23 cellular contexts compared by ENCODE assay signal in the genomic region with DNA sequence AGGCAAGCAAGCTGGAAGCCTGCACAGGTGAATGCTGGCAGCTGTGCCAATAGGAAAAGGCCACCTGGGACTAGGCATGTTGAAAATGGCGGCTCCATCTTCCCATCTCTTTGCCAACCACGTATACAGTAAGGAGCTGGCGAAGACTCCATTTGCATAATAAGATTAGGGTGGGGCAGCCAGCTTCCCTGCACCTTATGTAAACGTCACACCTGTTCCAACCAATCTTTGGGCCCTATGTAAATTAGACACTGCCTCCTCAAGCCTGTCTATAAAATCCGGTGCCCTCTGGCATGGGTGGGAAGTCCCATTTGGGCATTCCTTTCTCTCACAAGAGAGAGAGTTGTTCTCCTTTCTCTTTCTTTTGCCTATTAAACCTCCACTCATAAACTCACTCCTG. TPM values are rescaled to one million over a fixed set of nuclear protein-coding genes. Genes with fewer than 3 reads are reported as not detected.
"Had no signal": no experiment of that assay in that cellular context is flagged by ENCODE, and none has a peak within 500 bp of the region (broad histone marks: within the 10 kb centered on the region; RNA-seq: fewer than 3 reads in every experiment).

No MANE protein-coding gene starts in this region.

- FAIRE-seq: endothelial cell of umbilical vein, keratinocyte had no signal

- H3K4me3 ChIP-seq: coronary artery, gastrocnemius medialis, lung, ovary, psoas muscle, skin epidermis, suprapubic skin, transverse colon, vagina had no signal

- ATAC-seq: gastrocnemius medialis; natural killer cell; psoas muscle; right cardiac atrium; stimulated activated naive CD8-positive, alpha-beta T cell treated with anti-CD3 and anti-CD28 coated beads, Interleukin-15, amount 100 ng/mL, for 72 hours had no signal

- DNase-seq: dermis blood vessel endothelial cell; effector memory CD4-positive, alpha-beta T cell; erythroblast; gastrocnemius medialis; natural killer cell; occipital lobe; ovary; psoas muscle; right cardiac atrium; stimulated activated CD4-positive, alpha-beta T cell treated with anti-CD3 and anti-CD28 coated beads, Interleukin-15, amount 100 ng/mL, for 24 hours; stimulated activated CD4-positive, alpha-beta T cell treated with anti-CD3 and anti-CD28 coated beads, Interleukin-2, amount 100 ng/mL, for 48 hours; stimulated activated CD8-positive, alpha-beta memory T cell treated with anti-CD3 and anti-CD28 coated beads, Interleukin-4, amount 100 ng/mL, for 48 hours; stimulated activated naive CD4-positive, alpha-beta T cell; stimulated activated naive CD8-positive, alpha-beta T cell treated with anti-CD3 and anti-CD28 coated beads, Interleukin-15, amount 100 ng/mL, for 72 hours; transverse colon had no signal

- H3K27me3 ChIP-seq: gastrocnemius medialis, ovary, suprapubic skin, transverse colon, vagina had no signal

- H3K27ac ChIP-seq: coronary artery, gastrocnemius medialis, ovary, psoas muscle, suprapubic skin, transverse colon, vagina had no signal

- H3K4me1 ChIP-seq: gastrocnemius medialis, psoas muscle, suprapubic skin, transverse colon, vagina had no signal

- H3K36me3 ChIP-seq: gastrocnemius medialis, ovary, suprapubic skin, transverse colon, vagina had no signal

- H3K9me3 ChIP-seq: gastrocnemius medialis, ovary, suprapubic skin, transverse colon, vagina had no signal

RNA-seq across cellular contexts. Expression of gene ADGRE2, which starts 16.8 kb away (rescaled TPM):
- total RNA-seq: endothelial cell of umbilical vein had no signal
- polyA plus RNA-seq: endothelial cell of umbilical vein, neural cell had no signal
